In the genomic region with DNA sequence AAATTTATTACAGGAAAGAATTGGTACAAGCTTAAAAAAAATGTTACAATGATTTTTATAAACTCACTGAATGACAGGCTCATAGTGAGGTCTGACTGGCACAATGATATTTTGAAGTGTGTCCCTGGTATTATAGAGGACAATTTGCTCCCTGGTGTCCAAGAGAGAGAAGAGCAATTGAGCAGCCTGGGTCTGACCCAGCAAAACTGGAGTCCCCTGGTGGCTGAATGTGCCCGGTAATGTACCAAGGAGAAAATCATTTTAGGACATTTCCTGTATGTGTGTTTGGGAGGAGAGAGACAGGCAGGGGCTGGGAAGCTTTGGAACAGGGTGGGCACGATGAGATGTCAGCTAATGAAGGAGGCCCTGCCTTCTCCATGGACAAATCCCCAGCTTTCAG, we compare ENCODE assay signal across 8 cellular contexts.
A peak's percentile ranks its signal among the peaks of the same experiment; 100 is the strongest.
DNase-seq lines count a peak whose midpoint lies in the region; ATAC-seq, FAIRE-seq and TF ChIP-seq lines count a peak whose summit lies in the region.

No MANE protein-coding gene starts in this region.

- H4K20me1 ChIP-seq in keratinocyte (ENCODE audit: control insufficient read depth, extremely low read depth, insufficient read depth, low read length), result no peaks in the 10 kb centered on the region

- dilution Hi-C loops in keratinocyte (cut with MboI; ENCODE audit: extremely low pct_ligation_motif_present, low sequenced_read_pairs), result no loop called here

- no peak overlapping the region for H3K4me2 ChIP-seq in keratinocyte (ENCODE audit: control insufficient read depth, extremely low read depth, insufficient read depth, low read depth, low read length)

- H3K27ac ChIP-seq in adrenal gland, result peak overlapping the region in 1 of 5 donors; percentile 27
- H3K27ac ChIP-seq in keratinocyte (ENCODE audit: control insufficient read depth, insufficient read depth, low read length), result no peak overlapping the region

- H3K27me3 ChIP-seq in adrenal gland, result no peaks in the 10 kb centered on the region
- H3K27me3 ChIP-seq in keratinocyte (ENCODE audit: control insufficient read depth, extremely low read depth, insufficient read depth, low read length), result no peaks in the 10 kb centered on the region

- 39 to 57% (median 41%) methylated on average over 2 of the region's 2 CpGs for WGBS in adrenal gland, 4 donors

- no peaks in the 10 kb centered on the region for H3K9me1 ChIP-seq in keratinocyte (ENCODE audit: control insufficient read depth, extremely low read depth, insufficient read depth, low read length)

- no peak for TF ChIP-seq POLR2A in adrenal gland (IDR thresholded peaks at IDR 0.05)

- no peak for ATAC-seq in HG02678 (IDR thresholded peaks at IDR 0.05; ENCODE audit: unreplicated experiment)

- peaks cover 27% of the 10 kb centered on the region for H3K79me2 ChIP-seq in keratinocyte (ENCODE audit: control insufficient read depth, insufficient read depth, low read length)

- DNase-seq in DMS 273 treated with DMSO at 0.1 percent for 48 hours (lab: John Stamatoyannopoulos, UW) (peak; percentile 19), LHCN-M2 (ENCODE audit: low read depth) (peak; percentile 69), adrenal gland (peak in 6 of 7 donors; percentile 38 to 76 (median 56)), keratinocyte (ENCODE audit: low read depth, low spot score) (no peak), anterior cingulate cortex (lab: John Stamatoyannopoulos, UW) (no peak), NCI-H1436 treated with DMSO at 0.1 percent for 48 hours (lab: John Stamatoyannopoulos, UW) (no peak), middle frontal gyrus (ENCODE audit: extremely low spot score, low spot score) (no peak)

- peak; percentile 71 for FAIRE-seq in keratinocyte (lab: Jason Lieb, UNC)

- TF ChIP-seq CTCF in adrenal gland (IDR thresholded peaks at IDR 0.05), result peak; percentile 44 to 73 (median 64)
- peak; percentile 58 to 68 (median 61) for TF ChIP-seq CTCF in keratinocyte (optimal IDR thresholded peaks at IDR 0.05 in 1 of 3, IDR thresholded peaks at IDR 0.05 in 1 of 3, conservative IDR thresholded peaks at IDR 0.05 in 1 of 3; ENCODE audit: extremely low read depth in 1 of 3, insufficient read depth in 2 of 3, low read length in 3 of 3)

- no peak overlapping the region for H3K4me3 ChIP-seq in adrenal gland
- H3K4me3 ChIP-seq in keratinocyte (ENCODE audit: control insufficient read depth in 2 of 3, extremely low read depth in 1 of 3, insufficient read depth in 2 of 3, low read depth in 1 of 3, low read length in 3 of 3), result no peak overlapping the region

- intact Hi-C loops in adrenal gland (cut with DNase I), result loop anchor here (10.0 kb wide), 1 partner anchor 72 kb away; no protein-coding TSS in a partner anchor

- H3K9me3 ChIP-seq in adrenal gland (replicated peaks in 1 of 3) (no peaks in the 10 kb centered on the region), keratinocyte (ENCODE audit: control insufficient read depth, low read depth, low read length) (no peaks in the 10 kb centered on the region)

- H2AFZ ChIP-seq in keratinocyte (ENCODE audit: control insufficient read depth, low read length), result no peak overlapping the region

- peaks cover 14 to 34% of the 10 kb centered on the region in 2 donors for H3K4me1 ChIP-seq in adrenal gland (replicated peaks in 1 of 2)
- H3K4me1 ChIP-seq in keratinocyte (ENCODE audit: control insufficient read depth, extremely low read depth, insufficient read depth, low read length), result peaks cover 6% of the 10 kb centered on the region

- H3K9ac ChIP-seq in keratinocyte (ENCODE audit: control insufficient read depth, extremely low read depth, insufficient read depth, low read length), result no peak overlapping the region

- no peaks in the 10 kb centered on the region for H3K36me3 ChIP-seq in adrenal gland (replicated peaks in 1 of 2)
- H3K36me3 ChIP-seq in keratinocyte (ENCODE audit: control insufficient read depth in 2 of 2, extremely low read depth in 1 of 2, insufficient read depth in 2 of 2, low read length in 2 of 2), result no peaks in the 10 kb centered on the region

Comparison
In these comparisons a context has a peak if more than half of its experiments do, and no peak if none do; other contexts are left out.
1. DNase-seq: peak in DMS 273 treated with DMSO at 0.1 percent for 48 hours (single experiment), LHCN-M2 (single experiment) and adrenal gland (6 of 7); none in keratinocyte (single experiment), anterior cingulate cortex (0 of 58), NCI-H1436 treated with DMSO at 0.1 percent for 48 hours (single experiment) and middle frontal gyrus (single experiment).